ENCODE assay signal across 25 cellular contexts in the genomic region with DNA sequence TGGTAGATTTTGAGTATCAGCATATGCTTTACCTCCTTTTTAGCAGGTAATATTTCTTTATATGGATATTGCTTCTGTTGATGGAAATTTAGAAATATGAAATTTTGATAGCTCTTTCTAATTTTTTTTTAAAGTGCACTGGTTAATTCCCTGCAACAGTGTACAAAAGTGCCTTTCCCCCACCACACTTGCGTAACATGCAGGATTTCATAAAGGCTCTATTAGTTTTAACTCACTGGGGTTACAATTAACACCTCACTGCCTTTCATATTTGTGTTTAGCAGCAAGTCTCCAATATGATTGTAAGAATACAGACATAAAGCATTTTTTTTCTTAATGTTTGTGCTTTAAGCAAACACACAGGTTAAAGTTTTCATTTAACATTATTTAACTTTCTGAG. TPM values are rescaled to one million over a fixed set of nuclear protein-coding genes. Genes with fewer than 3 reads are reported as not detected.
DNase-seq lines count a peak whose midpoint lies in the region; TF ChIP-seq lines count a peak whose summit lies in the region.
"Had no signal": no experiment of that assay in that cellular context is flagged by ENCODE, and none has a peak within 500 bp of the region (broad histone marks: within the 10 kb centered on the region; RNA-seq: fewer than 3 reads in every experiment).

No MANE protein-coding gene starts in this region.

- no peak overlapping the region for H3K27ac ChIP-seq in breast epithelium
- H3K27ac ChIP-seq in endodermal cell (ENCODE audit: low read depth, low read length), result no peak overlapping the region
- H3K27ac ChIP-seq in tibial artery, result no peak overlapping the region
- H3K27ac ChIP-seq in CD4-positive, alpha-beta memory T cell (ENCODE audit: low read depth, low read length), result no peak overlapping the region
- H3K27ac ChIP-seq in tibial nerve, result no peak overlapping the region
- H3K27ac ChIP-seq: sigmoid colon, testis had no signal

- H3K4me3 Mint-ChIP-seq in MCF 10A (ENCODE audit: unreplicated experiment) (no peak overlapping the region), endodermal cell (no peak overlapping the region)
- H3K4me3 Mint-ChIP-seq in CD4-positive, alpha-beta memory T cell, result no peak overlapping the region
- H3K4me3 Mint-ChIP-seq: activated CD4-positive, alpha-beta memory T cell treated with anti-CD3 and anti-CD28 coated beads, Interleukin-2, amount 10 ng/mL, durations not matched to agents 7 days and 5 days; activated naive CD4-positive, alpha-beta T cell treated with anti-CD3 and anti-CD28 coated beads for 36 hours; CD14-positive monocyte; natural killer cell; stimulated activated effector memory CD8-positive, alpha-beta T cell treated with anti-CD3 and anti-CD28 coated beads, Interleukin-12 subunit alpha, Interleukin-12 subunit beta, amount 100 ng/mL, for 72 hours; T-helper 2 cell treated with Interferon-gamma antibody and Interleukin-4, amounts not matched to agents 5 μg/mL and 100 μg/mL, for 36 hours had no signal

- H3K4me3 ChIP-seq in breast epithelium (no peak overlapping the region), endodermal cell (ENCODE audit: low read length) (no peak overlapping the region), tibial artery (no peak overlapping the region), tibial nerve (no peak overlapping the region)
- H3K4me3 ChIP-seq in CD4-positive, alpha-beta memory T cell (ENCODE audit: low read length in 2 of 2), result no peak overlapping the region
- H3K4me3 ChIP-seq: pancreas, sigmoid colon, testis had no signal

- H3K4me1 ChIP-seq in breast epithelium, result no peaks in the 10 kb centered on the region
- H3K4me1 ChIP-seq in endodermal cell (ENCODE audit: control insufficient read depth, insufficient read depth, low read length), result peaks cover 4% of the 10 kb centered on the region
- H3K4me1 ChIP-seq in tibial artery, result peaks cover 0 to 21% (median 7%) of the 10 kb centered on the region in 4 donors
- H3K4me1 ChIP-seq in CD4-positive, alpha-beta memory T cell (ENCODE audit: insufficient read depth, low read length), result peaks cover 17% of the 10 kb centered on the region
- peaks cover 0 to 26% (median 4%) of the 10 kb centered on the region in 4 donors for H3K4me1 ChIP-seq in tibial nerve
- H3K4me1 ChIP-seq: testis had no signal

- peak; percentile 40 for DNase-seq in MCF 10A (ENCODE audit: unreplicated experiment)
- no peak for DNase-seq in breast epithelium (ENCODE audit: low spot score in 2 of 2)
- DNase-seq in NCI-H69 (lab: John Stamatoyannopoulos, UW), result peak; percentile 52
- DNase-seq in endodermal cell, result no peak
- no peak for DNase-seq in tibial artery
- no peak for DNase-seq in CD4-positive, alpha-beta memory T cell
- DNase-seq in central memory CD4-positive, alpha-beta T cell, result no peak
- DNase-seq in tibial nerve (ENCODE audit: low spot score in 2 of 2), result no peak
- DNase-seq: activated CD4-positive, alpha-beta memory T cell treated with anti-CD3 and anti-CD28 coated beads, Interleukin-2, amount 10 ng/mL, durations not matched to agents 7 days and 5 days; activated naive CD4-positive, alpha-beta T cell treated with anti-CD3 and anti-CD28 coated beads for 36 hours; activated T-cell treated with anti-CD3 and anti-CD28 coated beads for 4 hours; aorta; GDM1; KBM-7; left colon; natural killer cell; NCI-H2171; NCI-H82; pancreas; sigmoid colon; SK-N-SH; testis had no signal

- POLR2A ChIA-PET in MCF 10A (lab: Yijun Ruan, JAX), result interaction anchor here (0.6 to 3.6 kb wide), 8 partner anchors 15 to 39 kb away, joined by 3 to 21 read pairs (median 4); a partner anchor contains a TSS
- POLR2A ChIA-PET in CD4-positive, alpha-beta memory T cell (lab: Charles Lee; ENCODE audit: partially characterized antibody), result no interaction called here

- H3K36me3 Mint-ChIP-seq in MCF 10A (ENCODE audit: insufficient read depth, unreplicated experiment) (no peaks in the 10 kb centered on the region), endodermal cell (ENCODE audit: low read depth) (no peaks in the 10 kb centered on the region)
- H3K36me3 Mint-ChIP-seq in CD4-positive, alpha-beta memory T cell, result peaks cover 0 to 6% of the 10 kb centered on the region in 2 donors
- H3K36me3 Mint-ChIP-seq: CD14-positive monocyte; natural killer cell; stimulated activated effector memory CD8-positive, alpha-beta T cell treated with anti-CD3 and anti-CD28 coated beads, Interleukin-12 subunit alpha, Interleukin-12 subunit beta, amount 100 ng/mL, for 72 hours had no signal

- TF ChIP-seq POLR2A in breast epithelium (IDR thresholded peaks at IDR 0.05) (no peak), tibial nerve (IDR thresholded peaks at IDR 0.05) (no peak)

- no TSS peak for BruUV-seq in MCF 10A (replicated peaks; lab: Mats Ljungman, UMichigan)

- H3K4me1 Mint-ChIP-seq in MCF 10A (ENCODE audit: insufficient read depth, unreplicated experiment), result peaks cover 47% of the 10 kb centered on the region
- peaks cover 35% of the 10 kb centered on the region for H3K4me1 Mint-ChIP-seq in endodermal cell
- peaks cover 18 to 20% (median 19%) of the 10 kb centered on the region in 4 donors for H3K4me1 Mint-ChIP-seq in CD4-positive, alpha-beta memory T cell

- peak overlapping the region; percentile 81 for H3K27ac Mint-ChIP-seq in MCF 10A (ENCODE audit: low read depth, unreplicated experiment)
- H3K27ac Mint-ChIP-seq in endodermal cell, result peak overlapping the region; percentile 89
- no peak overlapping the region for H3K27ac Mint-ChIP-seq in CD4-positive, alpha-beta memory T cell
- H3K27ac Mint-ChIP-seq: activated CD4-positive, alpha-beta memory T cell treated with anti-CD3 and anti-CD28 coated beads, Interleukin-2, amount 10 ng/mL, durations not matched to agents 7 days and 5 days; activated naive CD4-positive, alpha-beta T cell treated with anti-CD3 and anti-CD28 coated beads for 36 hours; CD14-positive monocyte; natural killer cell; stimulated activated effector memory CD8-positive, alpha-beta T cell treated with anti-CD3 and anti-CD28 coated beads, Interleukin-12 subunit alpha, Interleukin-12 subunit beta, amount 100 ng/mL, for 72 hours; T-helper 2 cell treated with Interferon-gamma antibody and Interleukin-4, amounts not matched to agents 5 μg/mL and 100 μg/mL, for 36 hours had no signal

- H3K9me3 Mint-ChIP-seq in MCF 10A (ENCODE audit: unreplicated experiment) (no peaks in the 10 kb centered on the region), endodermal cell (no peaks in the 10 kb centered on the region)
- H3K9me3 Mint-ChIP-seq in CD4-positive, alpha-beta memory T cell, result no peaks in the 10 kb centered on the region
- H3K9me3 Mint-ChIP-seq: activated CD4-positive, alpha-beta memory T cell treated with anti-CD3 and anti-CD28 coated beads, Interleukin-2, amount 10 ng/mL, durations not matched to agents 7 days and 5 days; activated naive CD4-positive, alpha-beta T cell treated with anti-CD3 and anti-CD28 coated beads for 36 hours; CD14-positive monocyte; natural killer cell; stimulated activated effector memory CD8-positive, alpha-beta T cell treated with anti-CD3 and anti-CD28 coated beads, Interleukin-12 subunit alpha, Interleukin-12 subunit beta, amount 100 ng/mL, for 72 hours; T-helper 2 cell treated with Interferon-gamma antibody and Interleukin-4, amounts not matched to agents 5 μg/mL and 100 μg/mL, for 36 hours had no signal

- H3K27me3 Mint-ChIP-seq in MCF 10A (ENCODE audit: insufficient read depth, unreplicated experiment) (no peaks in the 10 kb centered on the region), endodermal cell (ENCODE audit: insufficient read depth) (no peaks in the 10 kb centered on the region)
- no peaks in the 10 kb centered on the region for H3K27me3 Mint-ChIP-seq in CD4-positive, alpha-beta memory T cell
- H3K27me3 Mint-ChIP-seq: activated CD4-positive, alpha-beta memory T cell treated with anti-CD3 and anti-CD28 coated beads, Interleukin-2, amount 10 ng/mL, durations not matched to agents 7 days and 5 days had no signal

- intact Hi-C loops in MCF 10A (cut with micrococcal nuclease), result no loop called here
- intact Hi-C loops in breast epithelium (cut with DNase I; ENCODE audit: low total_unique reads), result no loop called here
- intact Hi-C loops in tibial artery (cut with DNase I; ENCODE audit: low total_unique reads), result no loop called here
- intact Hi-C loops in CD4-positive, alpha-beta memory T cell (cut with micrococcal nuclease), result no loop called here

- no peak overlapping the region for H3K9ac ChIP-seq in endodermal cell (ENCODE audit: extremely low read depth, low read length, poor library complexity, severe bottlenecking)
- H3K9ac ChIP-seq: SK-N-SH had no signal

- no peaks in the 10 kb centered on the region for H3K9me3 ChIP-seq in breast epithelium
- no peaks in the 10 kb centered on the region for H3K9me3 ChIP-seq in endodermal cell (ENCODE audit: control insufficient read depth, low read length)
- H3K9me3 ChIP-seq in tibial artery, result no peaks in the 10 kb centered on the region
- H3K9me3 ChIP-seq in CD4-positive, alpha-beta memory T cell (ENCODE audit: control insufficient read depth in 1 of 2, low read length in 2 of 2), result no peaks in the 10 kb centered on the region
- H3K9me3 ChIP-seq in tibial nerve, result no peaks in the 10 kb centered on the region
- H3K9me3 ChIP-seq: pancreas, sigmoid colon, SK-N-SH, testis had no signal

- CTCF ChIA-PET in MCF 10A (lab: Yijun Ruan, JAX), result no interaction called here
- CTCF ChIA-PET in CD4-positive, alpha-beta memory T cell (lab: Charles Lee; ENCODE audit: partially characterized antibody), result no interaction called here

- WGBS in endodermal cell (ENCODE audit: insufficient coverage in 1 of 2, insufficient read length in 1 of 2), 2 experiments, result 100% methylated on average over 1 of the region's 1 CpG; no CpG with 5 or more reads in 1 of the 2 experiments
- WGBS in tibial nerve, 2 donors, result 100% methylated on average over 1 of the region's 1 CpG

- TF ChIP-seq EP300 in tibial nerve (IDR thresholded peaks at IDR 0.05), result no peak

- H3K27me3 ChIP-seq in breast epithelium (no peaks in the 10 kb centered on the region), endodermal cell (ENCODE audit: control insufficient read depth, insufficient read depth, low read length, poor library complexity, severe bottlenecking) (no peaks in the 10 kb centered on the region), tibial artery (no peaks in the 10 kb centered on the region), tibial nerve (no peaks in the 10 kb centered on the region)
- no peaks in the 10 kb centered on the region for H3K27me3 ChIP-seq in CD4-positive, alpha-beta memory T cell (ENCODE audit: insufficient read depth, low read length)
- H3K27me3 ChIP-seq: pancreas, sigmoid colon, testis had no signal

- H3K36me3 ChIP-seq in breast epithelium, result no peaks in the 10 kb centered on the region
- no peaks in the 10 kb centered on the region for H3K36me3 ChIP-seq in endodermal cell (ENCODE audit: control insufficient read depth, insufficient read depth, low read length)
- H3K36me3 ChIP-seq in tibial artery, result no peaks in the 10 kb centered on the region
- no peaks in the 10 kb centered on the region for H3K36me3 ChIP-seq in CD4-positive, alpha-beta memory T cell (ENCODE audit: insufficient read depth, low read length)
- no peaks in the 10 kb centered on the region for H3K36me3 ChIP-seq in tibial nerve
- H3K36me3 ChIP-seq: pancreas, sigmoid colon had no signal

- TF ChIP-seq CTCF in MCF 10A (IDR thresholded peaks at IDR 0.05; ENCODE audit: unreplicated experiment), result no peak
- no peak for TF ChIP-seq CTCF in breast epithelium (IDR thresholded peaks at IDR 0.05)
- no peak for TF ChIP-seq CTCF in endodermal cell (conservative IDR thresholded peaks at IDR 0.05)
- no peak for TF ChIP-seq CTCF in tibial artery (IDR thresholded peaks at IDR 0.05)
- TF ChIP-seq CTCF in tibial nerve (IDR thresholded peaks at IDR 0.05), result no peak

RNA-seq across cellular contexts. Expression of a gene that starts 25.6 kb away (rescaled TPM):
- total RNA-seq in MCF 10A (2022) (45.2 and 57.5 TPM in 2 replicates), breast epithelium (10 to 100 TPM; 30.6 to 70.4 (median 50.8) TPM), endodermal cell (10 to 100 TPM; 36.8 to 42.6 TPM), tibial nerve (10 to 100 TPM; 32.4 to 48.9 (median 44.6) TPM)
- polyA plus RNA-seq in endodermal cell (2013, experiment 1 of 2), result 48.3 TPM
- polyA plus RNA-seq in endodermal cell (2013, experiment 2 of 2), result 45.1 TPM
- total RNA-seq in CD4-positive, alpha-beta memory T cell, result 10 to 100 TPM; 12.6 to 13.0 TPM
- polyA plus RNA-seq in CD4-positive, alpha-beta memory T cell, result 10 to 100 TPM; 18.9 to 28.7 TPM

RNA-seq across cellular contexts. Expression of a gene that starts 36.1 kb away (rescaled TPM):
- 12.9 and 13.6 TPM in 2 replicates for total RNA-seq in MCF 10A (2022)
- total RNA-seq in breast epithelium, result 10 to 100 TPM in 1 of 3 donors, 1 to 10 TPM in 2; 2.6 to 16.7 (median 5.2) TPM
- 1 to 10 TPM; 5.6 to 9.8 TPM for total RNA-seq in endodermal cell
- 8.8 TPM for polyA plus RNA-seq in endodermal cell (2013, experiment 1 of 2)
- polyA plus RNA-seq in endodermal cell (2013, experiment 2 of 2), result 9.7 TPM
- total RNA-seq in CD4-positive, alpha-beta memory T cell, result not detected
- not detected for polyA plus RNA-seq in CD4-positive, alpha-beta memory T cell
- total RNA-seq in tibial nerve, result 1 to 10 TPM; 2.6 to 8.2 (median 4.7) TPM
- total RNA-seq: activated naive CD4-positive, alpha-beta T cell treated with anti-CD3 and anti-CD28 coated beads for 36 hours; natural killer cell had no signal
- polyA plus RNA-seq: CD14-positive monocyte had no signal

Comparison
In these comparisons a context has a peak if more than half of its experiments do, and no peak if none do; other contexts are left out.
1. DNase-seq: peak in MCF 10A (single experiment) and NCI-H69 (single experiment); none in breast epithelium (0 of 2), endodermal cell (single experiment), tibial artery (0 of 2), CD4-positive, alpha-beta memory T cell (0 of 5), central memory CD4-positive, alpha-beta T cell (single experiment) and tibial nerve (0 of 2).
2. H3K27ac Mint-ChIP-seq: peak in MCF 10A (single experiment) and endodermal cell (single experiment); none in CD4-positive, alpha-beta memory T cell (0 of 7).